Comparison of ENCODE assay signal across 20 cellular contexts in genomic region chr9:92976436-92976835, GRCh38. TPM values are rescaled to one million over a fixed set of nuclear protein-coding genes. Genes with fewer than 3 reads are reported as not detected.
"Had no signal": no experiment of that assay in that cellular context is flagged by ENCODE, and none has a peak within 500 bp of the region (broad histone marks: within the 10 kb centered on the region; RNA-seq: fewer than 3 reads in every experiment).

No MANE protein-coding gene starts in this region.

- H3K9ac ChIP-seq: parathyroid adenoma had no signal

- H3K79me2 ChIP-seq: parathyroid adenoma had no signal

- ATAC-seq: activated CD8-positive, alpha-beta T cell treated with anti-CD3 and anti-CD28 coated beads for 36 hours; activated naive CD4-positive, alpha-beta T cell treated with anti-CD3 and anti-CD28 coated beads, Interleukin-2, amount 50 U/mL, for 72 hours; left cardiac atrium; lower lobe of right lung; mucosa of descending colon; SK-N-SH treated with all-trans-retinoic acid at 6 μM for 48 hours had no signal

- H3K27ac ChIP-seq: dorsolateral prefrontal cortex, esophagus muscularis mucosa, lower lobe of right lung, parathyroid adenoma, transverse colon had no signal

- H3K27me3 ChIP-seq: dorsolateral prefrontal cortex, esophagus muscularis mucosa, transverse colon had no signal

- H3K9me3 ChIP-seq: esophagus muscularis mucosa, lower lobe of right lung, mucosa of descending colon, transverse colon had no signal

- H3K4me1 ChIP-seq: parathyroid adenoma had no signal

- DNase-seq: activated CD4-positive, CD25-positive, alpha-beta regulatory T cell; activated CD8-positive, alpha-beta memory T cell treated with anti-CD3 and anti-CD28 coated beads, Interleukin-2, amount 50 U/mL, for 48 hours; activated CD8-positive, alpha-beta T cell treated with anti-CD3 and anti-CD28 coated beads for 36 hours; dorsolateral prefrontal cortex; glutamatergic neuron; left cardiac atrium; lower lobe of right lung; mucosa of descending colon; nephron progenitor cell; SHP77; stimulated activated CD4-positive, alpha-beta T cell treated with anti-CD3 and anti-CD28 coated beads, Interleukin-15, amount 100 ng/mL, for 24 hours; stimulated activated CD4-positive, alpha-beta T cell treated with anti-CD3 and anti-CD28 coated beads, Interleukin-4, amount 100 ng/mL, for 24 hours; T-helper 2 cell; transverse colon had no signal

- H3K27ac Mint-ChIP-seq: activated T-helper 2 cell treated with anti-CD3 and anti-CD28 coated beads, Interferon-gamma antibody, Interleukin-2, Interleukin-4, amounts not matched to agents 10 μg/mL and 5 μg/mL and 100 μg/mL, durations not matched to agents 14 hours and 24 hours and 36 hours; nephron progenitor cell had no signal

- H3K4me3 Mint-ChIP-seq: activated CD8-positive, alpha-beta T cell treated with anti-CD3 and anti-CD28 coated beads for 36 hours; nephron progenitor cell had no signal

- H2AFZ ChIP-seq: parathyroid adenoma had no signal

- H3K27me3 Mint-ChIP-seq: activated CD8-positive, alpha-beta T cell treated with anti-CD3 and anti-CD28 coated beads for 36 hours had no signal

- H3K36me3 ChIP-seq: transverse colon had no signal

- H3K4me3 ChIP-seq: dorsolateral prefrontal cortex, esophagus muscularis mucosa, lower lobe of right lung, mucosa of descending colon, transverse colon had no signal

RNA-seq across cellular contexts. Expression of gene FGD3, which starts 29.1 kb away (rescaled TPM):
- total RNA-seq: fibroblast of villous mesenchyme had no signal
